Comparison of ENCODE assay signal across 8 cellular contexts in genomic region chr4:12633058-12633651, GRCh38.
DNase-seq lines count a peak whose midpoint lies in the region; ATAC-seq and TF ChIP-seq lines count a peak whose summit lies in the region.

No MANE protein-coding gene starts in this region.

- no peak overlapping the region for H3K27ac ChIP-seq in HL-60 (replicated peaks)

- H3K4me3 Mint-ChIP-seq in naive thymus-derived CD8-positive, alpha-beta T cell = no peak overlapping the region
- no peak overlapping the region for H3K4me3 Mint-ChIP-seq in stimulated activated effector memory CD8-positive, alpha-beta T cell treated with anti-CD3 and anti-CD28 coated beads, Interleukin-12 subunit alpha, Interleukin-12 subunit beta, amount 100 ng/mL, for 72 hours

- H3K27ac Mint-ChIP-seq in naive thymus-derived CD8-positive, alpha-beta T cell = peak overlapping the region in 2 of 10 donors; percentile 7 to 22
- H3K27ac Mint-ChIP-seq in stimulated activated effector memory CD8-positive, alpha-beta T cell treated with anti-CD3 and anti-CD28 coated beads, Interleukin-12 subunit alpha, Interleukin-12 subunit beta, amount 100 ng/mL, for 72 hours = no peak overlapping the region

- no peaks in the 10 kb centered on the region for H3K36me3 Mint-ChIP-seq in naive thymus-derived CD8-positive, alpha-beta T cell
- H3K36me3 Mint-ChIP-seq in stimulated activated effector memory CD8-positive, alpha-beta T cell treated with anti-CD3 and anti-CD28 coated beads, Interleukin-12 subunit alpha, Interleukin-12 subunit beta, amount 100 ng/mL, for 72 hours = no peaks in the 10 kb centered on the region

- peaks cover 0 to 2% (median 0%) of the 10 kb centered on the region in 4 donors for H3K4me1 Mint-ChIP-seq in naive thymus-derived CD8-positive, alpha-beta T cell
- H3K4me1 Mint-ChIP-seq in stimulated activated effector memory CD8-positive, alpha-beta T cell treated with anti-CD3 and anti-CD28 coated beads, Interleukin-12 subunit alpha, Interleukin-12 subunit beta, amount 100 ng/mL, for 72 hours = no peaks in the 10 kb centered on the region

- H3K4me3 ChIP-seq in HL-60 (replicated peaks; ENCODE audit: insufficient read depth, low read length) (no peak overlapping the region), epithelial cell of proximal tubule (ENCODE audit: low read depth, low read length) (no peak overlapping the region)

- ATAC-seq in GM21390 (IDR thresholded peaks at IDR 0.05; ENCODE audit: unreplicated experiment) = peak; percentile 100
- ATAC-seq in naive thymus-derived CD8-positive, alpha-beta T cell = peak; percentile 57 to 66
- peak; percentile 73 for ATAC-seq in stimulated activated effector memory CD8-positive, alpha-beta T cell treated with anti-CD3 and anti-CD28 coated beads, Interleukin-12 subunit alpha, Interleukin-12 subunit beta, amount 100 ng/mL, for 72 hours

- TF ChIP-seq CTCF in HL-60 (IDR thresholded peaks at IDR 0.05; ENCODE audit: insufficient read depth, low read length) = peak; percentile 84
- TF ChIP-seq CTCF in epithelial cell of proximal tubule (conservative IDR thresholded peaks at IDR 0.05; ENCODE audit: low read depth, low read length) = peak; percentile 93

- DNase-seq in DMS114 treated with DMSO at 0.1 percent for 48 hours (lab: John Stamatoyannopoulos, UW; ENCODE audit: unreplicated experiment) = peak; percentile 25
- peak; percentile 34 to 71 for DNase-seq in HL-60 (ENCODE audit: low read depth in 1 of 2, low spot score in 1 of 2)
- peak; percentile 7 to 45 for DNase-seq in NOMO-1 (lab: John Stamatoyannopoulos, UW; ENCODE audit: unreplicated experiment in 2 of 2)
- DNase-seq in activated CD8-positive, alpha-beta memory T cell treated with anti-CD3 and anti-CD28 coated beads, Interleukin-2, amount 50 U/mL, for 24 hours (ENCODE audit: extremely low read depth) = peak; percentile 46
- DNase-seq in epithelial cell of proximal tubule (ENCODE audit: low read depth) = peak; percentile 23
- peak; percentile 23 to 77 (median 55) for DNase-seq in naive thymus-derived CD8-positive, alpha-beta T cell
- peak; percentile 50 to 83 for DNase-seq in stimulated activated effector memory CD8-positive, alpha-beta T cell treated with anti-CD3 and anti-CD28 coated beads, Interleukin-12 subunit alpha, Interleukin-12 subunit beta, amount 100 ng/mL, for 72 hours (ENCODE audit: low spot score in 2 of 2)

- POLR2A ChIA-PET in naive thymus-derived CD8-positive, alpha-beta T cell (lab: Charles Lee) = no interaction called here

- no peaks in the 10 kb centered on the region for H3K27me3 ChIP-seq in HL-60 (ENCODE audit: insufficient read depth, poor library complexity, severe bottlenecking)

- peaks cover 0 to 15% (median 3%) of the 10 kb centered on the region in 9 donors for H3K9me3 Mint-ChIP-seq in naive thymus-derived CD8-positive, alpha-beta T cell
- no peaks in the 10 kb centered on the region for H3K9me3 Mint-ChIP-seq in stimulated activated effector memory CD8-positive, alpha-beta T cell treated with anti-CD3 and anti-CD28 coated beads, Interleukin-12 subunit alpha, Interleukin-12 subunit beta, amount 100 ng/mL, for 72 hours

- H3K27me3 Mint-ChIP-seq in naive thymus-derived CD8-positive, alpha-beta T cell = peaks cover 8 to 36% (median 18%) of the 10 kb centered on the region in 5 donors
